In genomic region chr5:75375414-75375813, GRCh38 we compare ENCODE assay signal across 25 cellular contexts.
"Had no signal": no experiment of that assay in that cellular context is flagged by ENCODE, and none has a peak within 500 bp of the region (broad histone marks: within the 10 kb centered on the region; RNA-seq: fewer than 3 reads in every experiment).

No MANE protein-coding gene starts in this region.

- H3K27me3 Mint-ChIP-seq: naive thymus-derived CD8-positive, alpha-beta T cell; stimulated activated memory B cell treated with anti-CD40 and anti-IgM and Interleukin-4, amounts not matched to agents 10 μg/mL and 1 μg/mL and 100 μg/mL, for 72 hours; stimulated activated naive CD8-positive, alpha-beta T cell treated with anti-CD3 and anti-CD28 coated beads, Interleukin-15, amount 100 ng/mL, for 72 hours; type B pancreatic cell had no signal

- H3K27ac Mint-ChIP-seq: stimulated activated memory B cell treated with anti-CD40 and anti-IgM and Interleukin-4, amounts not matched to agents 10 μg/mL and 1 μg/mL and 100 μg/mL, for 72 hours; type B pancreatic cell had no signal

- H3K4me3 Mint-ChIP-seq: naive thymus-derived CD8-positive, alpha-beta T cell; nephron; neural crest cell; stimulated activated memory B cell treated with anti-CD40 and anti-IgM and Interleukin-4, amounts not matched to agents 10 μg/mL and 1 μg/mL and 100 μg/mL, for 72 hours; stimulated activated naive CD8-positive, alpha-beta T cell treated with anti-CD3 and anti-CD28 coated beads, Interleukin-15, amount 100 ng/mL, for 72 hours; type B pancreatic cell had no signal

- H3K9me3 ChIP-seq: left lung, lower lobe of right lung, pancreas, prostate gland, tibial nerve, uterus had no signal

- H3K4me1 Mint-ChIP-seq: naive thymus-derived CD8-positive, alpha-beta T cell; neural crest cell; stimulated activated memory B cell treated with anti-CD40 and anti-IgM and Interleukin-4, amounts not matched to agents 10 μg/mL and 1 μg/mL and 100 μg/mL, for 72 hours; stimulated activated naive CD8-positive, alpha-beta T cell treated with anti-CD3 and anti-CD28 coated beads, Interleukin-15, amount 100 ng/mL, for 72 hours had no signal

- FAIRE-seq: keratinocyte, pancreas had no signal

- DNase-seq: left colon; left lung; lower lobe of right lung; mammary epithelial cell; mesenchymal stem cell; naive thymus-derived CD8-positive, alpha-beta T cell; nucleus accumbens; pancreas; retina; right cardiac atrium; stimulated activated CD4-positive, alpha-beta T cell treated with anti-CD3 and anti-CD28 coated beads, Interleukin-2, amount 100 ng/mL, for 48 hours; stimulated activated CD4-positive, alpha-beta T cell treated with anti-CD3 and anti-CD28 coated beads, Interleukin-4, amount 100 ng/mL, for 4 hours; stimulated activated CD8-positive, alpha-beta memory T cell treated with anti-CD3 and anti-CD28 coated beads, Interleukin-4, amount 100 ng/mL, for 48 hours; stimulated activated naive CD4-positive, alpha-beta T cell treated with Interleukin-2 at 50 U/mL for 16 hours; stimulated activated naive CD8-positive, alpha-beta T cell treated with anti-CD3 and anti-CD28 coated beads, Interleukin-15, amount 100 ng/mL, for 72 hours; substantia nigra; uterus had no signal

- H3K4me3 ChIP-seq: left lung, lower lobe of right lung, pancreas, prostate gland, skin epidermis, tibial nerve, uterus had no signal

- H3K9me3 Mint-ChIP-seq: naive thymus-derived CD8-positive, alpha-beta T cell; nephron; neural crest cell; stimulated activated memory B cell treated with anti-CD40 and anti-IgM and Interleukin-4, amounts not matched to agents 10 μg/mL and 1 μg/mL and 100 μg/mL, for 72 hours; stimulated activated naive CD8-positive, alpha-beta T cell treated with anti-CD3 and anti-CD28 coated beads, Interleukin-15, amount 100 ng/mL, for 72 hours; type B pancreatic cell had no signal

- H3K36me3 ChIP-seq: uterus had no signal

- H3K27ac ChIP-seq: left lung, lower lobe of right lung, pancreas, prostate gland, skin epidermis, tibial nerve, uterus had no signal
